ENCODE assay signal across 21 cellular contexts in genomic region chr9:113481176-113481805, GRCh38. TPM values are rescaled to one million over a fixed set of nuclear protein-coding genes. Genes with fewer than 3 reads are reported as not detected.
DNase-seq lines count a peak whose midpoint lies in the region; FAIRE-seq and TF ChIP-seq lines count a peak whose summit lies in the region.
"Had no signal": no experiment of that assay in that cellular context is flagged by ENCODE, and none has a peak within 500 bp of the region (broad histone marks: within the 10 kb centered on the region; RNA-seq: fewer than 3 reads in every experiment).

No MANE protein-coding gene starts in this region.

- no peaks in the 10 kb centered on the region for H3K9me3 Mint-ChIP-seq in Calu3 (ENCODE audit: low read depth, unreplicated experiment)
- H3K9me3 Mint-ChIP-seq: central memory CD8-positive, alpha-beta T cell had no signal

- no peaks in the 10 kb centered on the region for H3K79me2 ChIP-seq in mammary epithelial cell (ENCODE audit: insufficient read depth, low read length)

- intact Hi-C loops in Calu3 (cut with micrococcal nuclease; ENCODE audit: unreplicated experiment), result no loop called here
- intact Hi-C loops in mammary epithelial cell (cut with micrococcal nuclease), result no loop called here

- BruUV-seq in Calu3 (replicated peaks; lab: Mats Ljungman, UMichigan) (no TSS peak), mammary epithelial cell (replicated peaks; lab: Mats Ljungman, UMichigan) (no TSS peak)

- H3K4me3 Mint-ChIP-seq in Calu3 (ENCODE audit: low read depth, unreplicated experiment), result no peak overlapping the region
- H3K4me3 Mint-ChIP-seq: activated CD4-positive, alpha-beta T cell treated with anti-CD3 and anti-CD28 coated beads for 36 hours; central memory CD8-positive, alpha-beta T cell had no signal

- H3K4me1 ChIP-seq in mammary epithelial cell (ENCODE audit: insufficient read depth, low read length), result peaks cover 3% of the 10 kb centered on the region

- no peaks in the 10 kb centered on the region for H3K9me3 ChIP-seq in mammary epithelial cell (replicated peaks; ENCODE audit: insufficient read depth, low read length)
- H3K9me3 ChIP-seq: left ventricle myocardium inferior, neutrophil, thyroid gland had no signal

- dilution Hi-C loops in mammary epithelial cell (cut with HindIII; ENCODE audit: low sequenced_read_pairs), result no loop called here

- no peak overlapping the region for H2AFZ ChIP-seq in mammary epithelial cell (ENCODE audit: low read depth, low read length)

- peaks cover 5% of the 10 kb centered on the region for H3K36me3 Mint-ChIP-seq in Calu3 (ENCODE audit: insufficient read depth, unreplicated experiment)

- no peak overlapping the region for H3K27ac ChIP-seq in mammary epithelial cell (ENCODE audit: insufficient read depth, low read depth, low read length)
- H3K27ac ChIP-seq: left ventricle myocardium inferior, neutrophil, thyroid gland had no signal

- no peak for TF ChIP-seq POLR2A in H54 (IDR thresholded peaks at IDR 0.05; ENCODE audit: low read depth, low read length)

- CTCF ChIA-PET in Calu3 (lab: Charles Lee), result no interaction called here
- CTCF ChIA-PET in mammary epithelial cell (lab: Charles Lee; ENCODE audit: low non-redundant PET), result no interaction called here

- peak overlapping the region; percentile 85 for H3K27ac Mint-ChIP-seq in Calu3 (ENCODE audit: unreplicated experiment)
- H3K27ac Mint-ChIP-seq: activated CD4-positive, alpha-beta T cell treated with anti-CD3 and anti-CD28 coated beads for 36 hours had no signal

- H3K4me3 ChIP-seq in bronchial epithelial cell (ENCODE audit: low read depth, low read length) (no peak overlapping the region), mammary epithelial cell (replicated peaks in 1 of 3; ENCODE audit: insufficient read depth in 1 of 3, low read depth in 2 of 3, low read length in 3 of 3) (no peak overlapping the region)
- H3K4me3 ChIP-seq: left ventricle myocardium inferior, thyroid gland had no signal

- FAIRE-seq in bronchial epithelial cell (lab: Jason Lieb, UNC), result peak; percentile 64
- FAIRE-seq in H54 (lab: Jason Lieb, UNC), result no peak
- FAIRE-seq: G401.6, HTR-8/SVneo had no signal

- 93% methylated on average over 6 of the region's 7 CpGs for WGBS in mammary epithelial cell (ENCODE audit: low coverage, missing lambda C conversion rate)

- peaks cover 18% of the 10 kb centered on the region for H3K4me1 Mint-ChIP-seq in Calu3 (ENCODE audit: low read depth, unreplicated experiment)

- no peaks in the 10 kb centered on the region for H3K27me3 Mint-ChIP-seq in Calu3 (ENCODE audit: unreplicated experiment)
- H3K27me3 Mint-ChIP-seq: central memory CD8-positive, alpha-beta T cell had no signal

- H3K4me2 ChIP-seq in mammary epithelial cell (ENCODE audit: insufficient read depth, low read depth, low read length), result no peak overlapping the region

- TF ChIP-seq CTCF in Calu3 (IDR thresholded peaks at IDR 0.05; ENCODE audit: unreplicated experiment), result no peak
- no peak for TF ChIP-seq CTCF in bronchial epithelial cell (IDR thresholded peaks at IDR 0.05; ENCODE audit: insufficient read depth, low read length, severe bottlenecking)
- TF ChIP-seq CTCF in mammary epithelial cell (conservative IDR thresholded peaks at IDR 0.05 in 1 of 2, IDR thresholded peaks at IDR 0.05 in 1 of 2; ENCODE audit: extremely low read depth in 1 of 2, insufficient read depth in 1 of 2, low read depth in 1 of 2, low read length in 2 of 2), result no peak

- H3K27me3 ChIP-seq in bronchial epithelial cell (ENCODE audit: control insufficient read depth, insufficient read depth, low read length), result no peaks in the 10 kb centered on the region
- H3K27me3 ChIP-seq in mammary epithelial cell (ENCODE audit: insufficient read depth, low read length), result no peaks in the 10 kb centered on the region
- H3K27me3 ChIP-seq: neutrophil, thyroid gland had no signal

- H3K9ac ChIP-seq in mammary epithelial cell (ENCODE audit: insufficient read depth, low read length), result no peak overlapping the region

- no peak for DNase-seq in Calu3
- DNase-seq in NCI-H2029 (lab: John Stamatoyannopoulos, UW), result peak; percentile 82
- DNase-seq in bronchial epithelial cell (ENCODE audit: low read depth), result no peak
- peak; percentile 6 for DNase-seq in stimulated activated CD8-positive, alpha-beta memory T cell treated with anti-CD3 and anti-CD28 coated beads, Interleukin-4, amount 100 ng/mL, for 48 hours
- DNase-seq in mammary epithelial cell, result no peak
- DNase-seq in H54 (ENCODE audit: insufficient read length, low spot score), result no peak
- no peak for DNase-seq in LoVo (ENCODE audit: low spot score)
- DNase-seq: activated CD4-positive, alpha-beta T cell treated with anti-CD3 and anti-CD28 coated beads for 36 hours; activated effector memory CD4-positive, alpha-beta T cell treated with anti-CD3 and anti-CD28 coated beads, Interleukin-2, amount 50 U/mL, for 16 hours; effector CD4-positive, alpha-beta T cell; glutamatergic neuron; left ventricle myocardium inferior; NCI-H1694; NCI-H446; stimulated activated CD4-positive, alpha-beta T cell treated with anti-CD3 and anti-CD28 coated beads, Interleukin-15, amount 100 ng/mL, for 24 hours; SW 1271; thyroid gland had no signal

- no peaks in the 10 kb centered on the region for H4K20me1 ChIP-seq in mammary epithelial cell (ENCODE audit: insufficient read depth, low read length)

- in situ Hi-C loops in mammary epithelial cell (cut with MboI; ENCODE audit: low sequenced_read_pairs in 2 of 2), result no loop called here

- no peaks in the 10 kb centered on the region for H3K36me3 ChIP-seq in bronchial epithelial cell (ENCODE audit: control insufficient read depth, insufficient read depth, low read length)
- H3K36me3 ChIP-seq in mammary epithelial cell (ENCODE audit: insufficient read depth, low read length), result no peaks in the 10 kb centered on the region
- H3K36me3 ChIP-seq: left ventricle myocardium inferior, neutrophil, thyroid gland had no signal

RNA-seq across cellular contexts. Expression of gene RGS3, which starts 17.8 kb away (rescaled TPM):
- total RNA-seq in Calu3 (2022), result 61.8 and 68.3 TPM in 2 replicates
- total RNA-seq in bronchial epithelial cell, result 22.1 and 36.2 TPM in 2 replicates
- total RNA-seq in mammary epithelial cell, result 10 to 100 TPM; 52.2 to 63.5 TPM
- 48.0 TPM for polyA plus RNA-seq in mammary epithelial cell
- polyA minus RNA-seq in mammary epithelial cell, result 48.2 TPM

Comparison
In these comparisons a context has a peak if more than half of its experiments do, and no peak if none do; other contexts are left out.
1. DNase-seq: peak in NCI-H2029 (single experiment) and stimulated activated CD8-positive, alpha-beta memory T cell treated with anti-CD3 and anti-CD28 coated beads, Interleukin-4, amount 100 ng/mL, for 48 hours (single experiment); none in Calu3 (single experiment), bronchial epithelial cell (single experiment), mammary epithelial cell (single experiment), H54 (single experiment) and LoVo (single experiment).